8 cellular contexts compared by ENCODE assay signal in the genomic region with DNA sequence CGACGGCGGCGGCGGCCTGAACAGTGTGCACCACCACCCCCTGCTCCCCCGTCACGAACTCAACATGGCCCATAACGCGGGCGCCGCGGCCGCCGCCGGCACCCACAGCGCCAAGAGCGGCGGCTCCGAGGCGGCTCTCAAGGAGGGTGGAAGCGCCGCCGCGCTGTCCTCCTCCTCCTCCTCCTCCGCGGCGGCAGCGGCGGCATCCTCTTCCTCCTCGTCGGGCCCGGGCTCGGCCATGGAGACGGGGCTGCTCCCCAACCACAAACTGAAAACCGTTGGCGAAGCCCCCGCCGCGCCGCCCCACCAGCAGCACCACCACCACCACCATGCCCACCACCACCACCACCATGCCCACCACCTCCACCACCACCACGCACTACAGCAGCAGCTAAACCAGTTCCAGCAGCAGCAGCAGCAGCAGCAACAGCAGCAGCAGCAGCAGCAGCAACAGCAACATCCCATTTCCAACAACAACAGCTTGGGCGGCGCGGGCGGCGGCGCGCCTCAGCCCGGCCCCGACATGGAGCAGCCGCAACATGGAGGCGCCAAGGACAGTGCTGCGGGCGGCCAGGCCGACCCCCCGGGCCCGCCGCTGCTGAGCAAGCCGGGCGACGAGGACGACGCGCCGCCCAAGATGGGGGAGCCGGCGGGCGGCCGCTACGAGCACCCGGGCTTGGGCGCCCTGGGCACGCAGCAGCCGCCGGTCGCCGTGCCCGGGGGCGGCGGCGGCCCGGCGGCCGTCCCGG. TPM values are rescaled to one million over a fixed set of nuclear protein-coding genes. Genes with fewer than 3 reads are reported as not detected.
A peak's percentile ranks its signal among the peaks of the same experiment; 100 is the strongest.
DNase-seq lines count a peak whose midpoint lies in the region; ATAC-seq, FAIRE-seq and TF ChIP-seq lines count a peak whose summit lies in the region.

No MANE protein-coding gene starts in this region.

- H3K9me3 Mint-ChIP-seq in glutamatergic neuron (ENCODE audit: unreplicated experiment), result peaks cover 29% of the 10 kb centered on the region
- H3K9me3 Mint-ChIP-seq in type B pancreatic cell, result no peaks in the 10 kb centered on the region

- no peaks in the 10 kb centered on the region for H3K36me3 ChIP-seq in ovary

- no peak for TF ChIP-seq EP300 in ovary (IDR thresholded peaks at IDR 0.05)

- no peak for FAIRE-seq in RCC 7860 (lab: Jason Lieb, UNC)

- H3K36me3 Mint-ChIP-seq in glutamatergic neuron (ENCODE audit: unreplicated experiment) (peaks cover 4% of the 10 kb centered on the region), type B pancreatic cell (no peaks in the 10 kb centered on the region)

- H3K4me1 Mint-ChIP-seq in glutamatergic neuron (ENCODE audit: low read depth, unreplicated experiment), result peaks cover 34% of the 10 kb centered on the region
- peaks cover 52% of the 10 kb centered on the region for H3K4me1 Mint-ChIP-seq in type B pancreatic cell (ENCODE audit: unreplicated experiment)

- TF ChIP-seq CTCF in glutamatergic neuron (IDR thresholded peaks at IDR 0.05; ENCODE audit: partially characterized antibody, unreplicated experiment) (no peak), ovary (IDR thresholded peaks at IDR 0.05) (no peak), type B pancreatic cell (conservative IDR thresholded peaks at IDR 0.05) (no peak)

- peak; percentile 2 for ATAC-seq in HG03066 (IDR thresholded peaks at IDR 0.05; ENCODE audit: low read depth, unreplicated experiment)

- DNase-seq in NCI-H446 (lab: John Stamatoyannopoulos, UW) (peak; percentile 7 to 51), NCI-H446 treated with DMSO at 0.1 percent for 48 hours (lab: John Stamatoyannopoulos, UW) (no peak), RCC 7860 (ENCODE audit: low spot score) (peak; percentile 30), glutamatergic neuron (peak; percentile 52), ovary (peak; percentile 56 to 76 (median 67)), type B pancreatic cell (ENCODE audit: extremely low spot score, unreplicated experiment) (peak; percentile 76)
- DNase-seq in activated gamma-delta T cell treated with anti-CD3 and anti-CD28 coated beads, Interleukin-2, amount 50 U/mL, for 16 hours (ENCODE audit: low read depth), result peak; percentile 35

- peak overlapping the region; percentile 96 to 100 for H3K27ac ChIP-seq in ovary

- no peak for TF ChIP-seq POLR2A in ovary (IDR thresholded peaks at IDR 0.05)

- 0% methylated on average over 9 to 84 of the region's 85 CpGs for WGBS in ovary, 3 donors

- peaks cover 2% of the 10 kb centered on the region for H3K4me1 ChIP-seq in ovary (ENCODE audit: insufficient read depth)

- no peaks in the 10 kb centered on the region for H3K9me3 ChIP-seq in ovary

- H3K27me3 Mint-ChIP-seq in glutamatergic neuron (ENCODE audit: unreplicated experiment), result peaks cover 28% of the 10 kb centered on the region
- H3K27me3 Mint-ChIP-seq in type B pancreatic cell, result no peaks in the 10 kb centered on the region

- H3K27me3 ChIP-seq in ovary, result no peaks in the 10 kb centered on the region

- peak overlapping the region; percentile 79 for H3K4me3 ChIP-seq in ovary

- peak overlapping the region; percentile 92 for H3K27ac Mint-ChIP-seq in glutamatergic neuron (ENCODE audit: unreplicated experiment)
- H3K27ac Mint-ChIP-seq in type B pancreatic cell, result peak overlapping the region; percentile 76

- intact Hi-C loops in ovary (cut with DNase I), result loop anchor here (2.0 to 10.0 kb wide), 7 partner anchors 56 to 247 kb away; no protein-coding TSS in a partner anchor

- peak overlapping the region; percentile 82 for H3K4me3 Mint-ChIP-seq in glutamatergic neuron (ENCODE audit: unreplicated experiment)
- peak overlapping the region; percentile 86 for H3K4me3 Mint-ChIP-seq in type B pancreatic cell

RNA-seq across cellular contexts. Expression of gene ARID1B, which starts 0.9 kb away (rescaled TPM):
- total RNA-seq in glutamatergic neuron (ENCODE audit: unreplicated experiment) (202 TPM), ovary (100 to 1,000 TPM in 6 of 7 donors, 10 to 100 TPM in 1; 96.3 to 144 (median 106) TPM), type B pancreatic cell (ENCODE audit: low replicate concordance) (66.2 and 97.2 TPM in 2 replicates)
- 10 to 100 TPM; 33.2 to 58.5 TPM for polyA plus RNA-seq in ovary
